In genomic region chr4:101230806-101231426, GRCh38 we compare ENCODE assay signal across 18 cellular contexts.
A peak's percentile ranks its signal among the peaks of the same experiment; 100 is the strongest.
DNase-seq lines count a peak whose midpoint lies in the region; ATAC-seq and TF ChIP-seq lines count a peak whose summit lies in the region.
"Had no signal": no experiment of that assay in that cellular context is flagged by ENCODE, and none has a peak within 500 bp of the region (broad histone marks: within the 10 kb centered on the region; RNA-seq: fewer than 3 reads in every experiment).

No MANE protein-coding gene starts in this region.

- H3K36me3 Mint-ChIP-seq in stimulated activated naive CD8-positive, alpha-beta T cell treated with anti-CD3 and anti-CD28 coated beads, Interleukin-15, Interleukin-2, amounts not matched to agents 100 ng/mL and 50 ng/mL, for 24 hours (ENCODE audit: low read depth), result no peaks in the 10 kb centered on the region
- H3K36me3 Mint-ChIP-seq in T-helper 17 cell (ENCODE audit: low read depth), result peaks cover 2% of the 10 kb centered on the region
- H3K36me3 Mint-ChIP-seq in activated naive CD4-positive, alpha-beta T cell treated with anti-CD3 and anti-CD28 coated beads for 36 hours (ENCODE audit: low read depth), result no peaks in the 10 kb centered on the region
- no peaks in the 10 kb centered on the region for H3K36me3 Mint-ChIP-seq in CD14-positive monocyte
- H3K36me3 Mint-ChIP-seq: immature natural killer cell had no signal

- peaks cover 3% of the 10 kb centered on the region for H3K9me3 Mint-ChIP-seq in stimulated activated naive CD8-positive, alpha-beta T cell treated with anti-CD3 and anti-CD28 coated beads, Interleukin-15, Interleukin-2, amounts not matched to agents 100 ng/mL and 50 ng/mL, for 24 hours
- no peaks in the 10 kb centered on the region for H3K9me3 Mint-ChIP-seq in stimulated activated naive CD8-positive, alpha-beta T cell treated with anti-CD3 and anti-CD28 coated beads, Interleukin-15, amount 100 ng/mL, for 72 hours
- H3K9me3 Mint-ChIP-seq in activated naive CD4-positive, alpha-beta T cell treated with anti-CD3 and anti-CD28 coated beads for 36 hours, result peaks cover 4% of the 10 kb centered on the region
- no peaks in the 10 kb centered on the region for H3K9me3 Mint-ChIP-seq in CD14-positive monocyte
- H3K9me3 Mint-ChIP-seq: activated CD4-positive, alpha-beta T cell treated with anti-CD3 and anti-CD28 coated beads, Interleukin-2, amount 10 ng/mL, durations not matched to agents 7 days and 5 days; immature natural killer cell; memory B cell had no signal

- H3K9me3 ChIP-seq in T-helper 17 cell (ENCODE audit: control insufficient read depth, low read length, poor library complexity, severe bottlenecking), result no peaks in the 10 kb centered on the region
- H3K9me3 ChIP-seq: right lobe of liver had no signal

- no peak for TF ChIP-seq CTCF in fibroblast of mammary gland (conservative IDR thresholded peaks at IDR 0.05; ENCODE audit: control insufficient read depth, insufficient read depth, low read depth, low read length)
- no peak for TF ChIP-seq CTCF in CD14-positive monocyte (IDR thresholded peaks at IDR 0.05)

- H3K4me3 ChIP-seq in fibroblast of mammary gland (ENCODE audit: control insufficient read depth, low read depth, low read length), result no peak overlapping the region
- H3K4me3 ChIP-seq: right lobe of liver had no signal

- CTCF ChIA-PET in activated naive CD4-positive, alpha-beta T cell treated with anti-CD3 and anti-CD28 coated beads for 36 hours (lab: Charles Lee), result interaction anchor here (0.7 kb wide), 1 partner anchor 687 kb away, joined by 3 read pairs; no protein-coding TSS in a partner anchor

- no peak overlapping the region for H3K4me3 Mint-ChIP-seq in stimulated activated naive CD8-positive, alpha-beta T cell treated with anti-CD3 and anti-CD28 coated beads, Interleukin-15, Interleukin-2, amounts not matched to agents 100 ng/mL and 50 ng/mL, for 24 hours
- H3K4me3 Mint-ChIP-seq in stimulated activated naive CD8-positive, alpha-beta T cell treated with anti-CD3 and anti-CD28 coated beads, Interleukin-15, amount 100 ng/mL, for 72 hours, result no peak overlapping the region
- no peak overlapping the region for H3K4me3 Mint-ChIP-seq in T-helper 17 cell
- H3K4me3 Mint-ChIP-seq in activated naive CD4-positive, alpha-beta T cell treated with anti-CD3 and anti-CD28 coated beads for 36 hours, result no peak overlapping the region
- no peak overlapping the region for H3K4me3 Mint-ChIP-seq in CD14-positive monocyte
- H3K4me3 Mint-ChIP-seq: activated CD4-positive, alpha-beta T cell treated with anti-CD3 and anti-CD28 coated beads, Interleukin-2, amount 10 ng/mL, durations not matched to agents 7 days and 5 days; activated T-cell treated with anti-CD3 and anti-CD28 coated beads, Interleukin-2, amount 50 U/mL, for 4 hours; memory B cell had no signal

- DNase-seq in stimulated activated naive CD8-positive, alpha-beta T cell treated with anti-CD3 and anti-CD28 coated beads, Interleukin-15, amount 100 ng/mL, for 72 hours, result no peak
- no peak for DNase-seq in T-helper 17 cell
- peak; percentile 35 for DNase-seq in fibroblast of mammary gland (ENCODE audit: low read depth)
- no peak for DNase-seq in central memory CD4-positive, alpha-beta T cell
- DNase-seq in activated naive CD4-positive, alpha-beta T cell treated with anti-CD3 and anti-CD28 coated beads for 36 hours, result no peak
- no peak for DNase-seq in CD14-positive monocyte (ENCODE audit: low spot score)
- no peak for DNase-seq in middle frontal gyrus (ENCODE audit: extremely low spot score, low spot score)
- DNase-seq: activated CD4-positive, alpha-beta T cell treated with anti-CD3 and anti-CD28 coated beads, Interleukin-2, amount 10 ng/mL, durations not matched to agents 7 days and 5 days; activated T-cell treated with anti-CD3 and anti-CD28 coated beads, Interleukin-2, amount 50 U/mL, for 4 hours; AML-193; DMS53; effector memory CD4-positive, alpha-beta T cell; immature natural killer cell; NCI-H1930; right lobe of liver; stimulated activated CD4-positive, alpha-beta T cell treated with anti-CD3 and anti-CD28 coated beads, Interleukin-4, amount 100 ng/mL, for 1 hour had no signal

- peaks cover 39% of the 10 kb centered on the region for H3K4me1 Mint-ChIP-seq in stimulated activated naive CD8-positive, alpha-beta T cell treated with anti-CD3 and anti-CD28 coated beads, Interleukin-15, Interleukin-2, amounts not matched to agents 100 ng/mL and 50 ng/mL, for 24 hours (ENCODE audit: low read depth)
- peaks cover 18% of the 10 kb centered on the region for H3K4me1 Mint-ChIP-seq in stimulated activated naive CD8-positive, alpha-beta T cell treated with anti-CD3 and anti-CD28 coated beads, Interleukin-15, amount 100 ng/mL, for 72 hours
- H3K4me1 Mint-ChIP-seq in T-helper 17 cell (peaks cover 24% of the 10 kb centered on the region), CD14-positive monocyte (peaks cover 8% of the 10 kb centered on the region)
- H3K4me1 Mint-ChIP-seq in activated naive CD4-positive, alpha-beta T cell treated with anti-CD3 and anti-CD28 coated beads for 36 hours (ENCODE audit: low read depth), result peaks cover 19% of the 10 kb centered on the region
- H3K4me1 Mint-ChIP-seq: activated CD4-positive, alpha-beta T cell treated with anti-CD3 and anti-CD28 coated beads, Interleukin-2, amount 10 ng/mL, durations not matched to agents 7 days and 5 days had no signal

- H3K27ac Mint-ChIP-seq in stimulated activated naive CD8-positive, alpha-beta T cell treated with anti-CD3 and anti-CD28 coated beads, Interleukin-15, Interleukin-2, amounts not matched to agents 100 ng/mL and 50 ng/mL, for 24 hours, result peak overlapping the region; percentile 50
- H3K27ac Mint-ChIP-seq in stimulated activated naive CD8-positive, alpha-beta T cell treated with anti-CD3 and anti-CD28 coated beads, Interleukin-15, amount 100 ng/mL, for 72 hours, result no peak overlapping the region
- H3K27ac Mint-ChIP-seq in T-helper 17 cell (peak overlapping the region; percentile 53), CD14-positive monocyte (no peak overlapping the region)
- no peak overlapping the region for H3K27ac Mint-ChIP-seq in activated naive CD4-positive, alpha-beta T cell treated with anti-CD3 and anti-CD28 coated beads for 36 hours
- H3K27ac Mint-ChIP-seq: activated CD4-positive, alpha-beta T cell treated with anti-CD3 and anti-CD28 coated beads, Interleukin-2, amount 10 ng/mL, durations not matched to agents 7 days and 5 days; memory B cell had no signal

- no peaks in the 10 kb centered on the region for H3K27me3 Mint-ChIP-seq in stimulated activated naive CD8-positive, alpha-beta T cell treated with anti-CD3 and anti-CD28 coated beads, Interleukin-15, Interleukin-2, amounts not matched to agents 100 ng/mL and 50 ng/mL, for 24 hours
- no peaks in the 10 kb centered on the region for H3K27me3 Mint-ChIP-seq in stimulated activated naive CD8-positive, alpha-beta T cell treated with anti-CD3 and anti-CD28 coated beads, Interleukin-15, amount 100 ng/mL, for 72 hours
- H3K27me3 Mint-ChIP-seq in T-helper 17 cell (no peaks in the 10 kb centered on the region), CD14-positive monocyte (ENCODE audit: low read depth in 3 of 3) (no peaks in the 10 kb centered on the region)
- no peaks in the 10 kb centered on the region for H3K27me3 Mint-ChIP-seq in activated naive CD4-positive, alpha-beta T cell treated with anti-CD3 and anti-CD28 coated beads for 36 hours (ENCODE audit: low read depth)
- H3K27me3 Mint-ChIP-seq: activated CD4-positive, alpha-beta T cell treated with anti-CD3 and anti-CD28 coated beads, Interleukin-2, amount 10 ng/mL, durations not matched to agents 7 days and 5 days; memory B cell had no signal

- no peak for ATAC-seq in stimulated activated naive CD8-positive, alpha-beta T cell treated with anti-CD3 and anti-CD28 coated beads, Interleukin-15, amount 100 ng/mL, for 72 hours
- no peak for ATAC-seq in T-helper 17 cell
- ATAC-seq: activated T-cell treated with anti-CD3 and anti-CD28 coated beads, Interleukin-2, amount 50 U/mL, for 4 hours; right lobe of liver had no signal

- intact Hi-C loops in activated naive CD4-positive, alpha-beta T cell treated with anti-CD3 and anti-CD28 coated beads for 36 hours (cut with micrococcal nuclease), result no loop called here
- intact Hi-C loops in CD14-positive monocyte (cut with micrococcal nuclease), result no loop called here

Comparison
In these comparisons a context has a peak if more than half of its experiments do, and no peak if none do; other contexts are left out.
1. H3K27ac Mint-ChIP-seq: peak in stimulated activated naive CD8-positive, alpha-beta T cell treated with anti-CD3 and anti-CD28 coated beads, Interleukin-15, Interleukin-2, amounts not matched to agents 100 ng/mL and 50 ng/mL, for 24 hours (single experiment) and T-helper 17 cell (single experiment); none in stimulated activated naive CD8-positive, alpha-beta T cell treated with anti-CD3 and anti-CD28 coated beads, Interleukin-15, amount 100 ng/mL, for 72 hours (0 of 2), activated naive CD4-positive, alpha-beta T cell treated with anti-CD3 and anti-CD28 coated beads for 36 hours (single experiment) and CD14-positive monocyte (0 of 7).